Comparison of ENCODE assay signal across 8 cellular contexts in the genomic region with DNA sequence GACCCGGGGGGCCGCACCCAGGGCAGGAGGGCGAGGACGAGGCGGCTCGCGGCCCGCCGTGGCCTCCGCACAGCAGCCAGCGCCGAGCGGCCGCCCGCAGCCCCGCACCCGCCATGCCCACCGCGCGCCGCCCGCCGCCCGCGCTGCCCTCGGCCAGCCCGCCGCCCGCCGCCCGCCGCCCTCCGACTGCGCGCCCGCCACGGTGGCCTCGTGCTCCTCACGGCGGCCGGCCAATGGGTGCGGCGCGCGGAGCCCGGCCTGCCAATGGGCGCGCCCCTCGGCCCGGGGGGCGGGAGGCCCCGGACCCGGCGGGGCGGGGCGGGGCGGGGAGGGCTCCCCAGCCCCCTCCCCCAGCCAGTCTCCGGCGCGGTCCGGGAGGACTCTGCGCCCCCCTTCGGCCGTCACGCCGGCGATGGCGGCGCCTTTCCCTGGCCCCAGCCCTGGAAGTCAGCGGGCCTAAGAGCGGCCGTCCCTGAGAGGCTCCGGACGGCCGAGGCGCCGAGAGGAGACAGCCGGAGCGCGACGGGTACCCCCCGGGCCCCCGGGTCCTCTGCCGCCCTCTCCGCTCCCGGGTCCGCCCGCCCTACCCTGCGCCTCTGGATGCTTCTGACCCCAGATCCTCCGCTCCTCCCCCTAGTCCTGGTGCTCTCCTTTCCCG. TPM values are rescaled to one million over a fixed set of nuclear protein-coding genes. Genes with fewer than 3 reads are reported as not detected.
A peak's percentile ranks its signal among the peaks of the same experiment; 100 is the strongest.
DNase-seq lines count a peak whose midpoint lies in the region; ATAC-seq, FAIRE-seq and TF ChIP-seq lines count a peak whose summit lies in the region.

Gene NT5DC2 (minus strand): TSS at position 235 of the 658 bp plus-strand sequence. CDS start 120 bp downstream, at position 115.

- peak within 1 kb of the TSS; percentile 85 to 97 (median 91) for H3K27ac Mint-ChIP-seq in IgD-negative memory B cell
- H3K27ac Mint-ChIP-seq in progenitor cell of endocrine pancreas: peak within 1 kb of the TSS; percentile 91

- peak; percentile 63 for DNase-seq in Ammon's horn (ENCODE audit: low spot score)
- DNase-seq in amniotic epithelial cell (ENCODE audit: low read depth): peak; percentile 47
- DNase-seq in heart right ventricle: peak; percentile 60 to 82
- DNase-seq in progenitor cell of endocrine pancreas (ENCODE audit: low spot score, unreplicated experiment): peak; percentile 63
- DNase-seq in urothelium cell line (ENCODE audit: low spot score): peak; percentile 96

- H3K36me3 Mint-ChIP-seq in IgD-negative memory B cell (peaks cover 1% of the 10 kb centered on the region), progenitor cell of endocrine pancreas (ENCODE audit: insufficient read depth) (peaks cover under 1% of the 10 kb centered on the region)

- FAIRE-seq in urothelium cell line (lab: Jason Lieb, UNC): no peak

- no peaks in the 10 kb centered on the region for H3K9me3 Mint-ChIP-seq in IgD-negative memory B cell
- H3K9me3 Mint-ChIP-seq in progenitor cell of endocrine pancreas (ENCODE audit: low read depth): no peaks in the 10 kb centered on the region

- H3K79me2 ChIP-seq in SU-DHL-6 (ENCODE audit: insufficient read depth, low read length): peaks cover 68% of the 10 kb centered on the region

- peak within 1 kb of the TSS; percentile 25 for H2AFZ ChIP-seq in SU-DHL-6 (ENCODE audit: low read depth, low read length, severe bottlenecking)

- TF ChIP-seq POLR2A in GM18951 (IDR thresholded peaks at IDR 0.05; ENCODE audit: extremely low read depth, insufficient read depth, insufficient read length): peak; percentile 61

- peaks cover 21% of the 10 kb centered on the region for H3F3A ChIP-seq in SU-DHL-6 (ENCODE audit: insufficient read depth)

- H4K20me1 ChIP-seq in SU-DHL-6 (ENCODE audit: low read depth, low read length): peaks cover 9% of the 10 kb centered on the region; the same call in 1 of the 2 replicates

- H3K9me2 ChIP-seq in SU-DHL-6 (replicated peaks; ENCODE audit: insufficient read depth, low read length): no peaks in the 10 kb centered on the region

- no peak for TF ChIP-seq CTCF in SU-DHL-6 (IDR thresholded peaks at IDR 0.05; ENCODE audit: insufficient read depth, low read length, poor library complexity, severe bottlenecking)
- TF ChIP-seq CTCF in heart right ventricle (IDR thresholded peaks at IDR 0.05): peak in 3 of 9 donors; percentile 34 to 37 (median 37)
- TF ChIP-seq CTCF in progenitor cell of endocrine pancreas (IDR thresholded peaks at IDR 0.05; ENCODE audit: unreplicated experiment): no peak

- in situ Hi-C loops in GM18951 (cut with MboI; ENCODE audit: low sequenced_read_pairs, unreplicated experiment): no loop called here

- peak within 1 kb of the TSS; percentile 93 for H3K9ac ChIP-seq in SU-DHL-6 (ENCODE audit: low read length)

- H3K4me1 ChIP-seq in heart right ventricle: peaks cover 43 to 88% (median 73%) of the 10 kb centered on the region in 9 donors

- 1 to 2% methylated on average over 30 to 91 of the region's 91 CpGs for WGBS in heart right ventricle, 2 donors

- H3K36me3 ChIP-seq in SU-DHL-6 (ENCODE audit: low read length) (no peaks in the 10 kb centered on the region), heart right ventricle (peaks cover 0 to 4% (median 0%) of the 10 kb centered on the region in 9 donors)

- H3K27me3 Mint-ChIP-seq in IgD-negative memory B cell (no peaks in the 10 kb centered on the region), progenitor cell of endocrine pancreas (no peaks in the 10 kb centered on the region)

- H3K4me2 ChIP-seq in SU-DHL-6 (ENCODE audit: low read depth, low read length, poor library complexity, severe bottlenecking): peak within 1 kb of the TSS; percentile 93

- H3K4me3 Mint-ChIP-seq in IgD-negative memory B cell (peak within 1 kb of the TSS; percentile 74 to 98 (median 92)), progenitor cell of endocrine pancreas (ENCODE audit: low read depth) (peak within 1 kb of the TSS; percentile 82)

- peak within 1 kb of the TSS; percentile 82 for H3K4me3 ChIP-seq in SU-DHL-6 (ENCODE audit: insufficient read depth, low read length, poor library complexity, severe bottlenecking)
- peak within 1 kb of the TSS; percentile 58 to 73 (median 68) for H3K4me3 ChIP-seq in heart right ventricle

- H3K4me1 Mint-ChIP-seq in IgD-negative memory B cell (peaks cover 26 to 33% (median 27%) of the 10 kb centered on the region in 3 donors), progenitor cell of endocrine pancreas (ENCODE audit: low read depth) (peaks cover 36% of the 10 kb centered on the region)

- H3K27me3 ChIP-seq in SU-DHL-6 (ENCODE audit: low read length): no peaks in the 10 kb centered on the region
- no peaks in the 10 kb centered on the region for H3K27me3 ChIP-seq in heart right ventricle

- no peaks in the 10 kb centered on the region for H3K9me3 ChIP-seq in SU-DHL-6 (ENCODE audit: insufficient read depth, low read length)
- H3K9me3 ChIP-seq in heart right ventricle: no peaks in the 10 kb centered on the region

- H3K27ac ChIP-seq in SU-DHL-6 (ENCODE audit: low read depth, low read length) (peak within 1 kb of the TSS; percentile 83), heart right ventricle (peak within 1 kb of the TSS; percentile 72 to 91 (median 85))

- intact Hi-C loops in heart right ventricle (cut with DNase I): loop anchor here in 2 of 10 donors (5.0 kb wide), 2 partner anchors 41 to 51 kb away; no protein-coding TSS in a partner anchor

- ATAC-seq in heart right ventricle: peak; percentile 1 to 46 (median 14)

RNA-seq across cellular contexts. Expression of gene NT5DC2, which starts in this region (rescaled TPM):
- polyA plus RNA-seq in IgD-negative memory B cell (1.4 TPM), heart right ventricle (100 to 1,000 TPM in 1 of 2 donors, 10 to 100 TPM in 1; 95.1 to 138 TPM)
- total RNA-seq in heart right ventricle (100 to 1,000 TPM in 1 of 10 donors, 10 to 100 TPM in 9; 25.1 to 108 (median 44.5) TPM), progenitor cell of endocrine pancreas (269 and 271 TPM in 2 replicates)

Comparison
In these comparisons a context has a peak if more than half of its experiments do, and no peak if none do; other contexts are left out.
1. Peak in every context shown above with its lines: DNase-seq, ATAC-seq, H3K4me3 ChIP-seq and H3K27ac ChIP-seq.
2. RNA of gene NT5DC2 (polyA plus RNA-seq): 95.1 to 138 TPM in heart right ventricle; 1.4 TPM in IgD-negative memory B cell (single experiment); every median in the first group is over 10 times any median in the second.